In genomic region chr16:1192384-1193073, GRCh38 we compare ENCODE assay signal across 17 cellular contexts. TPM values are rescaled to one million over a fixed set of nuclear protein-coding genes. Genes with fewer than 3 reads are reported as not detected.
"Had no signal": no experiment of that assay in that cellular context is flagged by ENCODE, and none has a peak within 500 bp of the region (broad histone marks: within the 10 kb centered on the region; RNA-seq: fewer than 3 reads in every experiment).

No MANE protein-coding gene starts in this region.

- H3K4me3 ChIP-seq: thoracic aorta had no signal

- DNase-seq: activated CD4-positive, alpha-beta T cell treated with anti-CD3 and anti-CD28 coated beads for 48 hours; activated CD8-positive, alpha-beta memory T cell treated with anti-CD3 and anti-CD28 coated beads, Interleukin-2, amount 50 U/mL, for 48 hours; activated CD8-positive, alpha-beta T cell treated with anti-CD3 and anti-CD28 coated beads, Interleukin-2, amount 10 ng/mL, durations not matched to agents 7 days and 5 days; activated naive CD4-positive, alpha-beta T cell; activated naive CD8-positive, alpha-beta T cell treated with anti-CD3 and anti-CD28 coated beads, Interleukin-2, amount 50 U/mL, for 24 hours; effector CD8-positive, alpha-beta T cell; naive thymus-derived CD8-positive, alpha-beta T cell; stimulated activated naive CD4-positive, alpha-beta T cell treated with Interleukin-2 at 50 U/mL for 16 hours; T-helper 1 cell had no signal

- H3K27ac ChIP-seq: thoracic aorta had no signal

- H3K9me3 ChIP-seq: thoracic aorta had no signal

- ATAC-seq: activated CD8-positive, alpha-beta T cell treated with anti-CD3 and anti-CD28 coated beads, Interleukin-2, amount 10 ng/mL, durations not matched to agents 7 days and 5 days; activated naive CD8-positive, alpha-beta T cell treated with anti-CD3 and anti-CD28 coated beads, Interleukin-2, amount 50 U/mL, for 24 hours; naive thymus-derived CD8-positive, alpha-beta T cell; sciatic nerve had no signal

- H3K36me3 ChIP-seq: thoracic aorta had no signal

RNA-seq across cellular contexts. Expression of gene TPSG1, which starts 32.5 kb away (rescaled TPM):
- total RNA-seq: activated CD8-positive, alpha-beta T cell treated with anti-CD3 and anti-CD28 coated beads, Interleukin-2, amount 10 ng/mL, durations not matched to agents 7 days and 5 days; cardiac septum; kidney epithelial cell; lung microvascular endothelial cell; mononuclear cell; naive thymus-derived CD8-positive, alpha-beta T cell; occipital lobe; progenitor cell of endocrine pancreas had no signal
- polyA plus RNA-seq: naive thymus-derived CD8-positive, alpha-beta T cell had no signal

RNA-seq across cellular contexts. Expression of gene TPSB2, which starts 37.5 kb away (rescaled TPM):
- total RNA-seq: activated CD8-positive, alpha-beta T cell treated with anti-CD3 and anti-CD28 coated beads, Interleukin-2, amount 10 ng/mL, durations not matched to agents 7 days and 5 days; kidney epithelial cell; lung microvascular endothelial cell; mononuclear cell; naive thymus-derived CD8-positive, alpha-beta T cell; occipital lobe; progenitor cell of endocrine pancreas had no signal
- polyA plus RNA-seq: naive thymus-derived CD8-positive, alpha-beta T cell had no signal

RNA-seq across cellular contexts. Expression of gene TPSAB1, which starts 48.0 kb away (rescaled TPM):
- total RNA-seq: activated CD8-positive, alpha-beta T cell treated with anti-CD3 and anti-CD28 coated beads, Interleukin-2, amount 10 ng/mL, durations not matched to agents 7 days and 5 days; kidney epithelial cell; lung microvascular endothelial cell; mononuclear cell; naive thymus-derived CD8-positive, alpha-beta T cell; occipital lobe; progenitor cell of endocrine pancreas had no signal
- polyA plus RNA-seq: naive thymus-derived CD8-positive, alpha-beta T cell had no signal
